In genomic region chr6:73823832-73824231, GRCh38 we compare ENCODE assay signal across 21 cellular contexts.
DNase-seq lines count a peak whose midpoint lies in the region; ATAC-seq and TF ChIP-seq lines count a peak whose summit lies in the region.
"Had no signal": no experiment of that assay in that cellular context is flagged by ENCODE, and none has a peak within 500 bp of the region (broad histone marks: within the 10 kb centered on the region; RNA-seq: fewer than 3 reads in every experiment).

No MANE protein-coding gene starts in this region.

- H3K36me3 Mint-ChIP-seq in GM23338 (ENCODE audit: low read depth) = peaks cover 3% of the 10 kb centered on the region; the same call in 2 of the 3 replicates
- H3K36me3 Mint-ChIP-seq in neural progenitor cell = no peaks in the 10 kb centered on the region
- H3K36me3 Mint-ChIP-seq: CD8-positive, alpha-beta memory T cell had no signal

- peak; percentile 27 for DNase-seq in DMS53 (lab: John Stamatoyannopoulos, UW)
- no peak for DNase-seq in DMS53 treated with DMSO at 0.1 percent for 48 hours (lab: John Stamatoyannopoulos, UW; ENCODE audit: unreplicated experiment)
- DNase-seq in GM23338 (ENCODE audit: low spot score) = peak; percentile 9
- DNase-seq in brain microvascular endothelial cell = no peak
- no peak for DNase-seq in neural progenitor cell (ENCODE audit: low spot score)
- DNase-seq in 8988T = no peak
- DNase-seq in T-helper 2 cell = no peak
- DNase-seq: CD8-positive, alpha-beta memory T cell; EL; HCEC 1CT; NCI-H1105 treated with DMSO at 0.1 percent for 48 hours; NCI-H1694; NCI-H2171; NCI-H446; NCI-H526; SJCRH30; T-helper 1 cell had no signal

- H3K4me2 ChIP-seq in GM23338 (no peak overlapping the region), neural progenitor cell (no peak overlapping the region)
- H3K4me2 ChIP-seq: KMS-11 had no signal

- H4K20me1 ChIP-seq in GM23338 (replicated peaks; ENCODE audit: insufficient read depth) (no peaks in the 10 kb centered on the region), neural progenitor cell (ENCODE audit: low read depth) (no peaks in the 10 kb centered on the region)

- H3K27ac ChIP-seq in GM23338 (ENCODE audit: low read depth) (no peak overlapping the region), brain microvascular endothelial cell (no peak overlapping the region), neural progenitor cell (no peak overlapping the region)
- H3K27ac ChIP-seq: 22Rv1, C4-2B, KMS-11, SJCRH30 had no signal

- no peaks in the 10 kb centered on the region for H3F3A ChIP-seq in GM23338 (replicated peaks; ENCODE audit: low read depth)
- no peaks in the 10 kb centered on the region for H3F3A ChIP-seq in neural progenitor cell (ENCODE audit: low read depth)

- no peak overlapping the region for H3K9ac ChIP-seq in neural progenitor cell
- H3K9ac ChIP-seq: KMS-11 had no signal

- no peak for ATAC-seq in GM23338
- no peak for ATAC-seq in GM19324 (IDR thresholded peaks at IDR 0.05; ENCODE audit: low FRiP score, unreplicated experiment)

- H2AFZ ChIP-seq in GM23338 (no peak overlapping the region), neural progenitor cell (replicated peaks) (no peak overlapping the region)

- no peaks in the 10 kb centered on the region for H3K9me2 ChIP-seq in GM23338 (ENCODE audit: insufficient read depth)

- H3K27ac Mint-ChIP-seq in GM23338 (no peak overlapping the region), neural progenitor cell (no peak overlapping the region)
- H3K27ac Mint-ChIP-seq: CD8-positive, alpha-beta memory T cell had no signal

- no peak overlapping the region for H3K4me3 ChIP-seq in GM23338
- H3K4me3 ChIP-seq in brain microvascular endothelial cell (ENCODE audit: low read depth, low read length) = no peak overlapping the region
- H3K4me3 ChIP-seq in neural progenitor cell = no peak overlapping the region
- H3K4me3 ChIP-seq: SJCRH30 had no signal

- H3K79me2 ChIP-seq in GM23338 (replicated peaks; ENCODE audit: insufficient read depth) (no peaks in the 10 kb centered on the region), neural progenitor cell (ENCODE audit: low read depth) (no peaks in the 10 kb centered on the region)

- peaks cover 2% of the 10 kb centered on the region for H3K27me3 Mint-ChIP-seq in GM23338 (ENCODE audit: insufficient read depth, low read depth, poor library complexity)
- H3K27me3 Mint-ChIP-seq in neural progenitor cell (ENCODE audit: insufficient read depth, low read depth) = peaks cover 6% of the 10 kb centered on the region

- H3K9me3 Mint-ChIP-seq in GM23338 (peaks cover 6% of the 10 kb centered on the region; the same call in 2 of the 3 replicates), neural progenitor cell (no peaks in the 10 kb centered on the region)

- H3K27me3 ChIP-seq in GM23338 (ENCODE audit: insufficient read depth) = no peaks in the 10 kb centered on the region
- no peaks in the 10 kb centered on the region for H3K27me3 ChIP-seq in brain microvascular endothelial cell (replicated peaks)
- no peaks in the 10 kb centered on the region for H3K27me3 ChIP-seq in neural progenitor cell
- H3K27me3 ChIP-seq: SJCRH30 had no signal

- in situ Hi-C loops in brain microvascular endothelial cell (cut with HindIII; ENCODE audit: low pct_ligation_motif_present, low sequenced_read_pairs) = no loop called here

- H3K4me1 ChIP-seq in GM23338 (ENCODE audit: insufficient read depth) = no peaks in the 10 kb centered on the region
- no peaks in the 10 kb centered on the region for H3K4me1 ChIP-seq in neural progenitor cell
- H3K4me1 ChIP-seq: SJCRH30 had no signal

- TF ChIP-seq CTCF in GM23338 (conservative IDR thresholded peaks at IDR 0.05; ENCODE audit: low read depth in 2 of 2) (peak in 1 of 2 experiments; percentile 43; a peak in 2 of 4 replicates), brain microvascular endothelial cell (IDR thresholded peaks at IDR 0.05; ENCODE audit: low read depth, low read length, missing control alignments) (peak; percentile 18), neural progenitor cell (IDR thresholded peaks at IDR 0.05) (peak; percentile 14)

- H3K36me3 ChIP-seq in GM23338 (ENCODE audit: insufficient read depth) = no peaks in the 10 kb centered on the region
- no peaks in the 10 kb centered on the region for H3K36me3 ChIP-seq in brain microvascular endothelial cell (replicated peaks)
- H3K36me3 ChIP-seq in neural progenitor cell = no peaks in the 10 kb centered on the region
- H3K36me3 ChIP-seq: SJCRH30 had no signal

- no peaks in the 10 kb centered on the region for H3K9me3 ChIP-seq in neural progenitor cell (ENCODE audit: low read depth)
- H3K9me3 ChIP-seq: SJCRH30 had no signal

- no peaks in the 10 kb centered on the region for H3K4me1 Mint-ChIP-seq in GM23338
- H3K4me1 Mint-ChIP-seq in neural progenitor cell = no peaks in the 10 kb centered on the region
- H3K4me1 Mint-ChIP-seq: CD8-positive, alpha-beta memory T cell had no signal

- H3K4me3 Mint-ChIP-seq in GM23338 = no peak overlapping the region
- H3K4me3 Mint-ChIP-seq in neural progenitor cell = no peak overlapping the region
- H3K4me3 Mint-ChIP-seq: CD8-positive, alpha-beta memory T cell had no signal

TF ChIP-seq in GM23338, 12 proteins besides CTCF, POLR2A, EP300 and RAD21:
- no peak for TF ChIP-seq ZNF331 (CRISPR knock-in tag; IDR thresholded peaks at IDR 0.05; ENCODE audit: low read depth)
- no peak for TF ChIP-seq EZH2 (IDR thresholded peaks at IDR 0.05; ENCODE audit: low read depth, unreplicated experiment)
- TF ChIP-seq ZNF114 (CRISPR knock-in tag; IDR thresholded peaks at IDR 0.05) = no peak
TF ChIP-seq in GM23338: peak in this region for 0.

Comparison
In these comparisons a context has a peak if more than half of its experiments do, and no peak if none do; other contexts are left out.
1. DNase-seq: peak in DMS53 (single experiment) and GM23338 (single experiment); none in DMS53 treated with DMSO at 0.1 percent for 48 hours (single experiment), brain microvascular endothelial cell (single experiment), neural progenitor cell (single experiment), 8988T (single experiment) and T-helper 2 cell (0 of 5).